Comparison of ENCODE assay signal across 11 cellular contexts in genomic region chr16:87924937-87925670, GRCh38. TPM values are rescaled to one million over a fixed set of nuclear protein-coding genes. Genes with fewer than 3 reads are reported as not detected.
A peak's percentile ranks its signal among the peaks of the same experiment; 100 is the strongest.
DNase-seq lines count a peak whose midpoint lies in the region; ATAC-seq and TF ChIP-seq lines count a peak whose summit lies in the region.
"Had no signal": no experiment of that assay in that cellular context is flagged by ENCODE, and none has a peak within 500 bp of the region (broad histone marks: within the 10 kb centered on the region; RNA-seq: fewer than 3 reads in every experiment).

No MANE protein-coding gene starts in this region.

- no peaks in the 10 kb centered on the region for H3K9me3 ChIP-seq in PC-3 (ENCODE audit: low read length)

- no peaks in the 10 kb centered on the region for H4K20me1 ChIP-seq in PC-3 (ENCODE audit: low read length)

- no peaks in the 10 kb centered on the region for H3K4me1 ChIP-seq in PC-3 (ENCODE audit: insufficient read depth, low read length)

- H3K4me3 ChIP-seq in PC-3 (ENCODE audit: low read length) (no peak overlapping the region), kidney epithelial cell (ENCODE audit: low read depth, low read length) (no peak overlapping the region)

- 0 out of 2 replicates have a peak overlapping the region, but pooled peaks have one; percentile 42 for H2AFZ ChIP-seq in PC-3 (ENCODE audit: low read length)

- peak; percentile 64 for ATAC-seq in PC-3
- ATAC-seq in GM19023 (IDR thresholded peaks at IDR 0.05; ENCODE audit: unreplicated experiment), result no peak
- no peak for ATAC-seq in HG02798 (IDR thresholded peaks at IDR 0.05; ENCODE audit: poor library complexity, unreplicated experiment)
- no peak for ATAC-seq in GM18519 (IDR thresholded peaks at IDR 0.05; ENCODE audit: low FRiP score, unreplicated experiment)

- H3K36me3 ChIP-seq in PC-3 (ENCODE audit: low read depth, low read length), result no peaks in the 10 kb centered on the region
- H3K36me3 ChIP-seq in kidney epithelial cell (ENCODE audit: control insufficient read depth, insufficient read depth, low read length), result no peaks in the 10 kb centered on the region

- no peaks in the 10 kb centered on the region for H3F3A ChIP-seq in PC-3 (ENCODE audit: low read length, unreplicated experiment)

- TF ChIP-seq CTCF in PC-3 (conservative IDR thresholded peaks at IDR 0.05; ENCODE audit: low read depth, low read length), result no peak
- no peak for TF ChIP-seq CTCF in kidney epithelial cell (IDR thresholded peaks at IDR 0.05; ENCODE audit: insufficient read depth, low read length, poor library complexity, severe bottlenecking)

- H3K9me2 ChIP-seq in PC-3 (replicated peaks; ENCODE audit: low read length), result no peaks in the 10 kb centered on the region

- no TSS peak for BruUV-seq in PC-3 (replicated peaks; lab: Mats Ljungman, UMichigan)

- POLR2A ChIA-PET in PC-3 (lab: Charles Lee; ENCODE audit: unreplicated experiment), result interaction anchor here (0.5 to 0.6 kb wide), 2 partner anchors 55 to 143 kb away, joined by 6 read pairs; no protein-coding TSS in a partner anchor

- peak overlapping the region; percentile 31; the same call in 1 of the 2 replicates for H3K4me2 ChIP-seq in PC-3 (ENCODE audit: low read length)
- H3K4me2 ChIP-seq: KMS-11 had no signal

- DNase-seq in COR-L47 (lab: John Stamatoyannopoulos, UW) (peak; percentile 97), NCI-H1105 (lab: John Stamatoyannopoulos, UW) (peak; percentile 79), PC-3 (peak; percentile 43), kidney epithelial cell (ENCODE audit: low read depth) (peak; percentile 70), T-helper 2 cell (no peak)
- DNase-seq: activated T-cell treated with anti-CD3 and anti-CD28 coated beads for 4 hours; CD8-positive, alpha-beta memory T cell had no signal

- H3K9ac ChIP-seq in PC-3 (ENCODE audit: low read length), result no peak overlapping the region
- H3K9ac ChIP-seq: KMS-11 had no signal

- no peak overlapping the region for H3K27ac ChIP-seq in PC-3 (ENCODE audit: low read length)
- H3K27ac ChIP-seq: KMS-11 had no signal

- H3K27me3 ChIP-seq in PC-3 (ENCODE audit: low read length), result no peaks in the 10 kb centered on the region
- H3K27me3 ChIP-seq in kidney epithelial cell (ENCODE audit: control insufficient read depth, insufficient read depth, low read length), result peaks cover 23% of the 10 kb centered on the region

- CTCF ChIA-PET in PC-3 (lab: Charles Lee), result interaction anchor here (0.6 kb wide), 1 partner anchor 54 kb away, joined by 3 read pairs; no protein-coding TSS in a partner anchor

- intact Hi-C loops in PC-3 (cut with micrococcal nuclease), result no loop called here

- H3K79me2 ChIP-seq in PC-3 (ENCODE audit: low read length), result no peaks in the 10 kb centered on the region

RNA-seq across cellular contexts. Expression of gene CA5A, which starts 11.2 kb away (rescaled TPM):
- total RNA-seq in PC-3 (2014; rRNA removed) (not detected in 2 replicates), kidney epithelial cell (not detected in 2 replicates)
- total RNA-seq: CD8-positive, alpha-beta memory T cell had no signal

RNA-seq across cellular contexts. Expression of gene BANP, which starts 26.1 kb away (rescaled TPM):
- total RNA-seq in PC-3 (2014; rRNA removed) (24.2 TPM in 2 replicates), kidney epithelial cell (25.9 and 35.4 TPM in 2 replicates)

RNA-seq across cellular contexts. Expression of gene SLC7A5, which starts 55.8 kb away (rescaled TPM):
- 93.2 and 118 TPM in 2 replicates for total RNA-seq in PC-3 (2014; rRNA removed)
- 308 and 355 TPM in 2 replicates for total RNA-seq in kidney epithelial cell

Comparison
In these comparisons a context has a peak if more than half of its experiments do, and no peak if none do; other contexts are left out.
1. DNase-seq: peak in COR-L47 (single experiment), NCI-H1105 (single experiment), PC-3 (single experiment) and kidney epithelial cell (single experiment); none in T-helper 2 cell (0 of 5).